Comparison of ENCODE assay signal across 8 cellular contexts in the genomic region with DNA sequence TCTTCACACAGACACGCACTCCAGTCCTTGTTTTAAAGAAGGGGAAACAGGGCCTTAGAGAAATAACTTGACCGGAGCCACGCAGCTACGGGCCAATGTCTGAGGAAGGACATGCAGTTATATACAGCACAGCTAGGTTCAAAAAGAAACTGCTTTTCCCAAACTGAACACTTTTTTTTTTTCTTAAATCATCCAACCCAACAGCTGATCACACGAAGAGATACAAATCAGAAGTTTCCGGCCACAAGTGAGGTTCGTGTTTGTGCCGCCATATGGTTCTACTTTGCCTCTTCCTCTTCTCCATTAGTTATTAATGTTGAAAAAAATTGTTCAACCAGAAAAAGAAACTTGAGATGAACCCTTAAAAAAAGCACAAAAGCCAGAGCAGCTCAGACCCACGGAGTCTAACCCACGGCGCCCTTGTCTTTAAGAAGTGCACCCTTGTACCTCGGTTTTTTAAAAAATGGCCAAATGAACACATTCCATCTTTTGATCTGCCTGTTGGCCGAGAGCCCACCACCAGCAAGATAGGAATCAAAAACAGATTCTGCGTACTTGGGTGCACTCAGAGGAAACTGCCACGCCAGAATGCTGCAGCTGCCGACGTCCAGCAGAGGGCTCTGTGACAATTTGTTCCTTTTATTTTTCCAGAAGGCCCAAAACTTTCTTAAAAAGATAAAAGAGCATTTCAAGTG.
DNase-seq lines count a peak whose midpoint lies in the region; ATAC-seq and TF ChIP-seq lines count a peak whose summit lies in the region.

No MANE protein-coding gene starts in this region.

- WGBS in adrenal gland, 4 donors: 13 to 21% (median 16%) methylated on average over 17 of the region's 17 CpGs
- 22% methylated on average over 17 of the region's 17 CpGs for WGBS in right cardiac atrium

- ATAC-seq in HG03159 (IDR thresholded peaks at IDR 0.05; ENCODE audit: unreplicated experiment) (peak; percentile 68), right cardiac atrium (peak in 1 of 2 donors; percentile 28)

- peak overlapping the region; percentile 24 to 51 (median 44) for H3K9ac ChIP-seq in skeletal muscle tissue (ENCODE audit: low read depth in 1 of 3, low read length in 3 of 3)

- peak; percentile 22 to 23 for DNase-seq in SHP77 (lab: John Stamatoyannopoulos, UW)
- no peak for DNase-seq in SHP77 treated with DMSO at 0.1 percent for 48 hours (lab: John Stamatoyannopoulos, UW)
- peak; percentile 29 for DNase-seq in SKM-1 (lab: John Stamatoyannopoulos, UW; ENCODE audit: unreplicated experiment)
- peak; percentile 58 to 90 (median 75) for DNase-seq in adrenal gland
- peak; percentile 42 to 82 (median 75) for DNase-seq in right cardiac atrium
- no peak for DNase-seq in NCI-H128 (lab: John Stamatoyannopoulos, UW; ENCODE audit: unreplicated experiment)

- intact Hi-C loops in adrenal gland (cut with DNase I) (loop anchor here in 1 of 2 donors (5.0 kb wide), 1 partner anchor 261 kb away; no protein-coding TSS in a partner anchor), right cardiac atrium (cut with DNase I) (loop anchor here (2.0 to 10.0 kb wide), 5 partner anchors 84 to 264 kb away; a partner anchor contains a TSS)

- TF ChIP-seq CTCF in adrenal gland (IDR thresholded peaks at IDR 0.05): peak; percentile 64 to 92 (median 82)

- peak overlapping the region; percentile 39 to 87 (median 52) for H3K27ac ChIP-seq in adrenal gland
- H3K27ac ChIP-seq in right cardiac atrium (ENCODE audit: low read length): peak overlapping the region; percentile 70
- H3K27ac ChIP-seq in skeletal muscle tissue (ENCODE audit: low read depth, low read length): peak overlapping the region; percentile 76

- H3K4me1 ChIP-seq in adrenal gland (replicated peaks in 1 of 2) (peaks cover 13 to 35% of the 10 kb centered on the region in 2 donors), right cardiac atrium (ENCODE audit: control insufficient read depth, insufficient read depth, low read length) (peaks cover 12% of the 10 kb centered on the region), skeletal muscle tissue (ENCODE audit: control insufficient read depth in 3 of 3, insufficient read depth in 3 of 3, low read length in 3 of 3) (peaks cover 37 to 53% (median 44%) of the 10 kb centered on the region in 3 donors)

- peak overlapping the region in 1 of 4 donors; percentile 24 for H3K4me3 ChIP-seq in adrenal gland
- H3K4me3 ChIP-seq in right cardiac atrium (ENCODE audit: low read length): peak overlapping the region; percentile 7
- H3K4me3 ChIP-seq in skeletal muscle tissue (ENCODE audit: low read length in 3 of 3): peak overlapping the region in 1 of 3 donors; percentile 41

- no peaks in the 10 kb centered on the region for H3K27me3 ChIP-seq in adrenal gland
- H3K27me3 ChIP-seq in right cardiac atrium (ENCODE audit: control insufficient read depth, insufficient read depth): no peaks in the 10 kb centered on the region
- no peaks in the 10 kb centered on the region for H3K27me3 ChIP-seq in skeletal muscle tissue (ENCODE audit: control insufficient read depth in 3 of 3, insufficient read depth in 3 of 3, low read length in 3 of 3)

- H3K36me3 ChIP-seq in adrenal gland (replicated peaks in 1 of 2) (no peaks in the 10 kb centered on the region), skeletal muscle tissue (ENCODE audit: control insufficient read depth in 3 of 3, insufficient read depth in 3 of 3, low read length in 3 of 3) (peaks cover 0 to 5% (median 0%) of the 10 kb centered on the region in 3 donors)

- H3K9me3 ChIP-seq in adrenal gland (replicated peaks in 1 of 3) (no peaks in the 10 kb centered on the region), right cardiac atrium (ENCODE audit: control insufficient read depth, low read length) (no peaks in the 10 kb centered on the region), skeletal muscle tissue (ENCODE audit: control insufficient read depth in 3 of 3, low read length in 3 of 3) (no peaks in the 10 kb centered on the region)

- no peak for TF ChIP-seq POLR2A in adrenal gland (IDR thresholded peaks at IDR 0.05)

Comparison
In these comparisons a context has a peak if more than half of its experiments do, and no peak if none do; other contexts are left out.
1. DNase-seq: peak in SHP77 (2 of 2), SKM-1 (single experiment), adrenal gland (7 of 7) and right cardiac atrium (3 of 3); none in SHP77 treated with DMSO at 0.1 percent for 48 hours (single experiment) and NCI-H128 (single experiment).
2. Peak in every context shown above with its lines, with median percentiles within 50 percentile points of each other: H3K27ac ChIP-seq.